Comparison of ENCODE assay signal across 8 cellular contexts in genomic region chr11:134037093-134037908, GRCh38. TPM values are rescaled to one million over a fixed set of nuclear protein-coding genes. Genes with fewer than 3 reads are reported as not detected.
DNase-seq lines count a peak whose midpoint lies in the region; ATAC-seq and TF ChIP-seq lines count a peak whose summit lies in the region.

No MANE protein-coding gene starts in this region.

- TF ChIP-seq CTCF in right atrium auricular region (IDR thresholded peaks at IDR 0.05) = no peak
- no peak for TF ChIP-seq CTCF in retinal pigment epithelial cell (conservative IDR thresholded peaks at IDR 0.05; ENCODE audit: low read depth, low read length)

- H3K36me3 ChIP-seq in ACC112 (ENCODE audit: insufficient read depth, low read length) (no peaks in the 10 kb centered on the region), right atrium auricular region (no peaks in the 10 kb centered on the region)

- H3K4me3 ChIP-seq in ACC112 (ENCODE audit: low read depth, low read length) = peak overlapping the region; percentile 74
- H3K4me3 ChIP-seq in right atrium auricular region = peak overlapping the region; percentile 42 to 62
- peak overlapping the region; percentile 60 for H3K4me3 ChIP-seq in retinal pigment epithelial cell (ENCODE audit: low read length)

- H3K79me2 ChIP-seq in ACC112 (ENCODE audit: control insufficient read depth, insufficient read depth, low read length, unreplicated experiment) = no peaks in the 10 kb centered on the region

- peak; percentile 56 to 58 for DNase-seq in SHP77 (lab: John Stamatoyannopoulos, UW)
- peak; percentile 38 for DNase-seq in amniotic stem cell (lab: John Stamatoyannopoulos, UW)
- DNase-seq in right atrium auricular region (ENCODE audit: low spot score) = peak; percentile 75
- no peak for DNase-seq in retinal pigment epithelial cell (ENCODE audit: low read depth)
- DNase-seq in NOMO-1 treated with DMSO at 0.1 percent for 48 hours (lab: John Stamatoyannopoulos, UW; ENCODE audit: unreplicated experiment) = no peak

- H2AFZ ChIP-seq in ACC112 (ENCODE audit: low read length, unreplicated experiment) = peak overlapping the region; percentile 42

- H3K27ac ChIP-seq in ACC112 (ENCODE audit: low read depth, low read length) (no peak overlapping the region), right atrium auricular region (peak overlapping the region; percentile 92 to 95)

- ATAC-seq in GM18873 (IDR thresholded peaks at IDR 0.05; ENCODE audit: low FRiP score, unreplicated experiment) (peak; percentile 62), HG03159 (IDR thresholded peaks at IDR 0.05; ENCODE audit: unreplicated experiment) (peak; percentile 57)

- H3K4me1 ChIP-seq in ACC112 (ENCODE audit: control insufficient read depth, insufficient read depth, low read length, unreplicated experiment) (peaks cover 8% of the 10 kb centered on the region), right atrium auricular region (peaks cover 0 to 85% of the 10 kb centered on the region in 2 donors)

- H3K27me3 ChIP-seq in ACC112 (ENCODE audit: insufficient read depth, low read length) (peaks cover 12% of the 10 kb centered on the region), right atrium auricular region (no peaks in the 10 kb centered on the region)

- no peaks in the 10 kb centered on the region for H3K9me3 ChIP-seq in right atrium auricular region

RNA-seq across cellular contexts. Expression of gene JAM3, which starts 31.6 kb away (rescaled TPM):
- total RNA-seq in right atrium auricular region = 10 to 100 TPM; 28.5 to 38.1 TPM

Comparison
In these comparisons a context has a peak if more than half of its experiments do, and no peak if none do; other contexts are left out.
1. DNase-seq: peak in SHP77 (2 of 2), amniotic stem cell (single experiment) and right atrium auricular region (single experiment); none in retinal pigment epithelial cell (single experiment) and NOMO-1 treated with DMSO at 0.1 percent for 48 hours (single experiment).
2. Peak in every context shown above with its lines, with median percentiles within 50 percentile points of each other: H3K4me3 ChIP-seq.